In genomic region chr2:165777522-165778186, GRCh38 we compare ENCODE assay signal across 16 cellular contexts. TPM values are rescaled to one million over a fixed set of nuclear protein-coding genes. Genes with fewer than 3 reads are reported as not detected.
DNase-seq lines count a peak whose midpoint lies in the region; ATAC-seq lines count a peak whose summit lies in the region.
"Had no signal": no experiment of that assay in that cellular context is flagged by ENCODE, and none has a peak within 500 bp of the region (broad histone marks: within the 10 kb centered on the region; RNA-seq: fewer than 3 reads in every experiment).

No MANE protein-coding gene starts in this region.

- peak; percentile 55 for DNase-seq in DMS53 (lab: John Stamatoyannopoulos, UW)
- no peak for DNase-seq in memory B cell (ENCODE audit: low spot score in 2 of 2)
- DNase-seq in mucosa of gallbladder (ENCODE audit: low spot score), result no peak
- DNase-seq in DMS 273 treated with DMSO at 0.1 percent for 48 hours (lab: John Stamatoyannopoulos, UW), result no peak
- DNase-seq: cortex of kidney, hypothalamus, left ventricle myocardium superior, NCI-H1417 treated with DMSO at 0.1 percent for 48 hours, NCI-H510A treated with DMSO at 0.1 percent for 48 hours, nucleus accumbens had no signal

- H3K9me3 Mint-ChIP-seq in T-helper 1 cell treated with Interleukin-12 subunit alpha and Interleukin-12 subunit beta and Interleukin-4 antibody, amounts not matched to agents 30 μg/mL and 1 μg/mL, for 36 hours, result peaks cover 15% of the 10 kb centered on the region
- peaks cover 7% of the 10 kb centered on the region for H3K9me3 Mint-ChIP-seq in memory B cell

- peaks cover 28% of the 10 kb centered on the region for H3K36me3 Mint-ChIP-seq in T-helper 1 cell treated with Interleukin-12 subunit alpha and Interleukin-12 subunit beta and Interleukin-4 antibody, amounts not matched to agents 30 μg/mL and 1 μg/mL, for 36 hours (ENCODE audit: low read depth)
- peaks cover 36% of the 10 kb centered on the region for H3K36me3 Mint-ChIP-seq in memory B cell

- H3K4me1 Mint-ChIP-seq in T-helper 1 cell treated with Interleukin-12 subunit alpha and Interleukin-12 subunit beta and Interleukin-4 antibody, amounts not matched to agents 30 μg/mL and 1 μg/mL, for 36 hours (ENCODE audit: low read depth), result peaks cover 16% of the 10 kb centered on the region
- peaks cover 13% of the 10 kb centered on the region for H3K4me1 Mint-ChIP-seq in memory B cell

- peak overlapping the region; percentile 29 for H3K27ac Mint-ChIP-seq in T-helper 1 cell treated with Interleukin-12 subunit alpha and Interleukin-12 subunit beta and Interleukin-4 antibody, amounts not matched to agents 30 μg/mL and 1 μg/mL, for 36 hours
- peak overlapping the region; percentile 39 for H3K27ac Mint-ChIP-seq in memory B cell
- H3K27ac Mint-ChIP-seq: activated naive CD8-positive, alpha-beta T cell had no signal

- H3K4me3 Mint-ChIP-seq in T-helper 1 cell treated with Interleukin-12 subunit alpha and Interleukin-12 subunit beta and Interleukin-4 antibody, amounts not matched to agents 30 μg/mL and 1 μg/mL, for 36 hours, result no peak overlapping the region
- H3K4me3 Mint-ChIP-seq in memory B cell, result no peak overlapping the region
- H3K4me3 Mint-ChIP-seq: activated naive CD8-positive, alpha-beta T cell had no signal

- ATAC-seq in GM21576 (IDR thresholded peaks at IDR 0.05; ENCODE audit: unreplicated experiment), result peak; percentile 53
- ATAC-seq in memory B cell (ENCODE audit: low read depth), result no peak
- no peak for ATAC-seq in GM21360 (IDR thresholded peaks at IDR 0.05; ENCODE audit: unreplicated experiment)
- ATAC-seq: K562, left ventricle myocardium superior, Panc1 had no signal

- H3K27me3 Mint-ChIP-seq in T-helper 1 cell treated with Interleukin-12 subunit alpha and Interleukin-12 subunit beta and Interleukin-4 antibody, amounts not matched to agents 30 μg/mL and 1 μg/mL, for 36 hours (ENCODE audit: low read depth), result no peaks in the 10 kb centered on the region
- no peaks in the 10 kb centered on the region for H3K27me3 Mint-ChIP-seq in memory B cell
- H3K27me3 Mint-ChIP-seq: activated naive CD8-positive, alpha-beta T cell had no signal

RNA-seq across cellular contexts. Expression of gene GALNT3, which starts 16.4 kb away (rescaled TPM):
- total RNA-seq in mucosa of gallbladder, result 96.6 TPM
